In genomic region chr13:27826379-27827353, GRCh38 we compare ENCODE assay signal across 8 cellular contexts. TPM values are rescaled to one million over a fixed set of nuclear protein-coding genes. Genes with fewer than 3 reads are reported as not detected.
DNase-seq lines count a peak whose midpoint lies in the region; ATAC-seq and TF ChIP-seq lines count a peak whose summit lies in the region.

No MANE protein-coding gene starts in this region.

- peak; percentile 88 for DNase-seq in DMS 273 (lab: John Stamatoyannopoulos, UW; ENCODE audit: unreplicated experiment)
- DNase-seq in HT1080 (ENCODE audit: low read depth): peak; percentile 75
- DNase-seq in NOMO-1 treated with DMSO at 0.1 percent for 48 hours (lab: John Stamatoyannopoulos, UW; ENCODE audit: unreplicated experiment): peak; percentile 87
- peak; percentile 67 for DNase-seq in activated CD8-positive, alpha-beta memory T cell treated with anti-CD3 and anti-CD28 coated beads, Interleukin-2, amount 50 U/mL, for 4 hours
- peak; percentile 83 for DNase-seq in epidermal melanocyte (ENCODE audit: insufficient read length, low spot score)
- peak; percentile 79 to 89 (median 85) for DNase-seq in mucosa of descending colon
- DNase-seq in stimulated activated CD8-positive, alpha-beta memory T cell treated with anti-CD3 and anti-CD28 coated beads, Interleukin-2, amount 100 ng/mL, for 1 hour (ENCODE audit: low read depth in 2 of 2): peak; percentile 25 to 50

- peak; percentile 88 for TF ChIP-seq CTCF in mucosa of descending colon (IDR thresholded peaks at IDR 0.05)

- peak; percentile 92 for ATAC-seq in mucosa of descending colon
- ATAC-seq in GM19455 (IDR thresholded peaks at IDR 0.05; ENCODE audit: unreplicated experiment): no peak

- no peaks in the 10 kb centered on the region for H3K9me3 ChIP-seq in mucosa of descending colon

- intact Hi-C loops in mucosa of descending colon (cut with DNase I, micrococcal nuclease): loop anchor here (2.0 to 10.0 kb wide), 6 partner anchors 158 to 842 kb away; partner anchors contain the start of gene URAD (in 1 of the 2)

- no peak overlapping the region for H3K4me3 ChIP-seq in mucosa of descending colon

- no peaks in the 10 kb centered on the region for H3K36me3 ChIP-seq in mucosa of descending colon (ENCODE audit: low read depth)

- H3K4me1 ChIP-seq in mucosa of descending colon (ENCODE audit: low read depth): peaks cover 5% of the 10 kb centered on the region

RNA-seq across cellular contexts. Expression of gene GSX1, which starts 34.4 kb away (rescaled TPM):
- total RNA-seq in HT1080 (2014; rRNA removed; shearing (Covaris generic)): not detected in 2 replicates
- not detected in 2 replicates for polyA plus RNA-seq in HT1080 (2015; cell fraction: cytosol; rRNA removed)
- not detected in 2 replicates for polyA plus RNA-seq in HT1080 (2015; cell fraction: nucleus; rRNA removed)
- not detected for total RNA-seq in mucosa of descending colon

Comparison
In these comparisons a context has a peak if more than half of its experiments do, and no peak if none do; other contexts are left out.
1. DNase-seq: peak in every context shown above with its lines; median percentile 88 in DMS 273; 87 in NOMO-1 treated with DMSO at 0.1 percent for 48 hours; 85 in mucosa of descending colon; 83 in epidermal melanocyte; 75 in HT1080; 67 in activated CD8-positive, alpha-beta memory T cell treated with anti-CD3 and anti-CD28 coated beads, Interleukin-2, amount 50 U/mL, for 4 hours; 38 in stimulated activated CD8-positive, alpha-beta memory T cell treated with anti-CD3 and anti-CD28 coated beads, Interleukin-2, amount 100 ng/mL, for 1 hour.